Comparison of ENCODE assay signal across 8 cellular contexts in genomic region chr7:101410743-101411476, GRCh38. TPM values are rescaled to one million over a fixed set of nuclear protein-coding genes. Genes with fewer than 3 reads are reported as not detected.
DNase-seq lines count a peak whose midpoint lies in the region; ATAC-seq and TF ChIP-seq lines count a peak whose summit lies in the region.

No MANE protein-coding gene starts in this region.

- peaks cover 28 to 35% of the 10 kb centered on the region in 2 experiments for H3K9me3 Mint-ChIP-seq in H9
- H3K9me3 Mint-ChIP-seq in naive B cell = peaks cover 5 to 23% (median 14%) of the 10 kb centered on the region in 7 donors

- no peak overlapping the region for H2BK20ac ChIP-seq in H9 (ENCODE audit: low read depth, low read length, poor library complexity, severe bottlenecking)

- H3K36me3 Mint-ChIP-seq in H9 (ENCODE audit: insufficient read depth in 1 of 3, low read depth in 3 of 3) (peaks cover 37 to 51% (median 41%) of the 10 kb centered on the region in 3 experiments), naive B cell (peaks cover 0 to 11% of the 10 kb centered on the region in 2 donors)

- H2BK120ac ChIP-seq in H9 (ENCODE audit: low read depth, low read length, poor library complexity, severe bottlenecking) = no peak overlapping the region

- H3K27me3 ChIP-seq in H9 (ENCODE audit: insufficient read depth, low read length) = no peaks in the 10 kb centered on the region

- H3K4me3 ChIP-seq in AG04449 (ENCODE audit: low read depth, low read length) = no peak overlapping the region

- no peak overlapping the region for H3K18ac ChIP-seq in H9 (ENCODE audit: insufficient read length, low read depth, low read length)

- no peak overlapping the region for H3K4ac ChIP-seq in H9 (ENCODE audit: low read depth, low read length)

- H3K56ac ChIP-seq in H9 (ENCODE audit: insufficient read length, low read depth, low read length) = no peak overlapping the region

- POLR2A ChIA-PET in AG04449 (lab: Yijun Ruan, JAX) = no interaction called here

- no peak overlapping the region for H4K91ac ChIP-seq in H9 (ENCODE audit: insufficient read length, low read depth, low read length)

- H3T11ph ChIP-seq in H9 (ENCODE audit: low read length) = no peak overlapping the region

- no CpG with 5 or more reads among the region's 14 CpGs for WGBS in H9 (ENCODE audit: extremely low coverage, insufficient read length, low lambda C conversion rate)

- H3K79me2 ChIP-seq in H9 (ENCODE audit: insufficient read depth, low read length) = no peaks in the 10 kb centered on the region

- peak overlapping the region; percentile 2 for H3K4me2 ChIP-seq in H9 (ENCODE audit: insufficient read depth, insufficient read length, low read length)

- H3K27ac Mint-ChIP-seq in H9 (peak overlapping the region; percentile 63 to 74 (median 69)), naive B cell (peak overlapping the region in 2 of 6 donors; percentile 14 to 80)

- H3K23ac ChIP-seq in H9 (ENCODE audit: insufficient read length, low read depth, low read length) = no peak overlapping the region

- peaks cover 19 to 31% of the 10 kb centered on the region in 2 experiments for H3K4me1 Mint-ChIP-seq in H9
- H3K4me1 Mint-ChIP-seq in naive B cell = peaks cover 9 to 18% (median 17%) of the 10 kb centered on the region in 3 donors

- no peak overlapping the region for H3K9ac ChIP-seq in H9 (ENCODE audit: extremely low read depth, insufficient read length, low read length)

- H3K27me3 Mint-ChIP-seq in H9 (ENCODE audit: low read depth) = no peaks in the 10 kb centered on the region
- peaks cover 32 to 58% (median 33%) of the 10 kb centered on the region in 3 donors for H3K27me3 Mint-ChIP-seq in naive B cell

- H3K4me3 Mint-ChIP-seq in H9 (peak overlapping the region in 1 of 2 experiments; percentile 69; a peak in 2 of 5 replicates), naive B cell (peak overlapping the region in 7 of 8 donors; percentile 33 to 84 (median 66))

- no peaks in the 10 kb centered on the region for H3K23me2 ChIP-seq in H9 (ENCODE audit: insufficient read length, low read depth, low read length, poor library complexity, severe bottlenecking)

- H2BK5ac ChIP-seq in H9 (ENCODE audit: insufficient read length, low read length) = no peak overlapping the region

- no peak overlapping the region for H2AK5ac ChIP-seq in H9 (ENCODE audit: insufficient read length, low read length)

- no peak overlapping the region for H3K27ac ChIP-seq in H9 (ENCODE audit: insufficient read length, low read depth, low read length)

- H3K9me3 ChIP-seq in H9 (ENCODE audit: control insufficient read depth, low read depth, low read length) = peaks cover 19% of the 10 kb centered on the region

- CTCF ChIA-PET in AG04449 (lab: Yijun Ruan, JAX) = interaction anchor here (0.7 to 3.8 kb wide), 19 partner anchors 8 to 129 kb away, joined by 3 to 64 read pairs (median 8); partner anchors contain the start of genes COL26A1 and IFT22

- H2AFZ ChIP-seq in H9 (ENCODE audit: low read length) = no peak overlapping the region

- H3K14ac ChIP-seq in H9 (ENCODE audit: insufficient read depth, low read length) = no peak overlapping the region

- peak; percentile 87 for TF ChIP-seq CTCF in AG04449 (IDR thresholded peaks at IDR 0.05; ENCODE audit: insufficient read depth, low read length, missing control alignments)
- peak; percentile 98 for TF ChIP-seq CTCF in H9 (conservative IDR thresholded peaks at IDR 0.05)

- H4K20me1 ChIP-seq in H9 (ENCODE audit: control insufficient read depth, insufficient read depth, insufficient read length) = no peaks in the 10 kb centered on the region

- no peak overlapping the region for H4K8ac ChIP-seq in H9 (replicated peaks; ENCODE audit: insufficient read length, low read depth, low read length)

- ATAC-seq in naive B cell (ENCODE audit: low read depth in 2 of 2) = peak; percentile 38 to 65
- no peak for ATAC-seq in GM18517 (IDR thresholded peaks at IDR 0.05; ENCODE audit: unreplicated experiment)
- ATAC-seq in HG02870 (IDR thresholded peaks at IDR 0.05; ENCODE audit: unreplicated experiment) = no peak
- ATAC-seq in GM18502 (IDR thresholded peaks at IDR 0.05; ENCODE audit: poor library complexity, unreplicated experiment) = no peak

- H4K5ac ChIP-seq in H9 (ENCODE audit: insufficient read length, low read depth, low read length) = no peak overlapping the region

- peaks cover 3% of the 10 kb centered on the region; the same call in 1 of the 2 replicates for H3K4me1 ChIP-seq in H9 (ENCODE audit: insufficient read depth, low read length)

- H3K79me1 ChIP-seq in H9 (ENCODE audit: insufficient read depth, low read depth, low read length, poor library complexity, severe bottlenecking) = no peaks in the 10 kb centered on the region

- no peak overlapping the region for H2BK12ac ChIP-seq in H9 (ENCODE audit: insufficient read length, low read depth, low read length)

- no peak for DNase-seq in AG04449 (ENCODE audit: low read depth, low spot score)
- peak; percentile 97 for DNase-seq in H9
- peak; percentile 15 for DNase-seq in activated CD4-positive, alpha-beta T cell treated with anti-CD3 and anti-CD28 coated beads for 1 hour
- DNase-seq in dermis blood vessel endothelial cell = peak; percentile 59
- peak; percentile 36 for DNase-seq in naive B cell

- no peak overlapping the region for H2BK15ac ChIP-seq in H9 (ENCODE audit: low read depth, low read length)

RNA-seq across cellular contexts. Expression of gene COL26A1, which starts 48.2 kb away (rescaled TPM):
- total RNA-seq in H9 (2021) (41.5 and 42.6 TPM in 2 replicates), dermis blood vessel endothelial cell (not detected in 2 replicates)
- not detected for polyA plus RNA-seq in naive B cell (ENCODE audit: low read depth in 6 of 6)

Comparison
In these comparisons a context has a peak if more than half of its experiments do, and no peak if none do; other contexts are left out.
1. ATAC-seq: peak in naive B cell (2 of 2); none in GM18517 (single experiment), HG02870 (single experiment) and GM18502 (single experiment).
2. RNA of gene COL26A1, which starts 48.2 kb away (total RNA-seq): 41.5 to 42.6 TPM in H9; not detected in dermis blood vessel endothelial cell; every median in the first group is over 10 times any median in the second.